10 cellular contexts compared by ENCODE assay signal in genomic region chr10:125707852-125708468, GRCh38. TPM values are rescaled to one million over a fixed set of nuclear protein-coding genes. Genes with fewer than 3 reads are reported as not detected.
DNase-seq lines count a peak whose midpoint lies in the region; ATAC-seq and TF ChIP-seq lines count a peak whose summit lies in the region.
"Had no signal": no experiment of that assay in that cellular context is flagged by ENCODE, and none has a peak within 500 bp of the region (broad histone marks: within the 10 kb centered on the region; RNA-seq: fewer than 3 reads in every experiment).

No MANE protein-coding gene starts in this region.

- WGBS in neuronal stem cell (ENCODE audit: extremely low coverage in 2 of 2, insufficient read length in 2 of 2, insufficient replicate concordance in 1 of 2), 2 donors: no CpG with 5 or more reads among the region's 2 CpGs
- WGBS in suprapubic skin: 72% methylated on average over 2 of the region's 2 CpGs

- H3K4me3 ChIP-seq in neuronal stem cell (ENCODE audit: low read length in 2 of 2) (no peak overlapping the region), suprapubic skin (no peak overlapping the region)

- no peak overlapping the region for H4K91ac ChIP-seq in neuronal stem cell (ENCODE audit: low read depth, low read length, poor library complexity)

- H3K4me1 ChIP-seq in neuronal stem cell (ENCODE audit: control insufficient read depth in 2 of 2, insufficient read depth in 1 of 2, low read depth in 1 of 2, low read length in 2 of 2): peaks cover 10 to 30% of the 10 kb centered on the region in 2 donors
- no peaks in the 10 kb centered on the region for H3K4me1 ChIP-seq in suprapubic skin

- no peak overlapping the region for H2BK5ac ChIP-seq in neuronal stem cell (ENCODE audit: low read length)

- H3K27me3 ChIP-seq in neuronal stem cell (ENCODE audit: control insufficient read depth in 3 of 3, insufficient read depth in 3 of 3, low read depth in 1 of 3, low read length in 3 of 3): no peaks in the 10 kb centered on the region
- no peaks in the 10 kb centered on the region for H3K27me3 ChIP-seq in suprapubic skin

- no peaks in the 10 kb centered on the region for H3K36me3 Mint-ChIP-seq in brain

- no peak overlapping the region for H3K9ac ChIP-seq in neuronal stem cell (ENCODE audit: low read depth, low read length, poor library complexity)

- no peak overlapping the region for H3K27ac ChIP-seq in neuronal stem cell (replicated peaks; ENCODE audit: low read length)
- no peak overlapping the region for H3K27ac ChIP-seq in suprapubic skin

- no peak overlapping the region for H3K18ac ChIP-seq in neuronal stem cell (ENCODE audit: low read length)

- no peak overlapping the region for H2BK15ac ChIP-seq in neuronal stem cell (ENCODE audit: low read length)

- H3K9me3 ChIP-seq in neuronal stem cell (replicated peaks in 1 of 2; ENCODE audit: control insufficient read depth in 2 of 2, insufficient read depth in 1 of 2, low read depth in 1 of 2, low read length in 2 of 2) (peaks cover 0 to 3% of the 10 kb centered on the region in 2 donors), suprapubic skin (no peaks in the 10 kb centered on the region)

- H2AFZ ChIP-seq in neuronal stem cell (ENCODE audit: low read length): peak overlapping the region; percentile 33

- TF ChIP-seq POLR2A in suprapubic skin (IDR thresholded peaks at IDR 0.05): no peak

- no peak overlapping the region for H2BK120ac ChIP-seq in neuronal stem cell (ENCODE audit: low read depth, low read length)

- H3K27ac Mint-ChIP-seq in brain: peak overlapping the region in 3 of 5 experiments; percentile 32 to 52 (median 45)
- H3K27ac Mint-ChIP-seq: activated CD4-positive, alpha-beta memory T cell treated with anti-CD3 and anti-CD28 coated beads, Interleukin-2, amount 10 ng/mL, durations not matched to agents 7 days and 5 days had no signal

- H3K14ac ChIP-seq in neuronal stem cell (ENCODE audit: low read length): no peak overlapping the region

- ATAC-seq in GM19025 (IDR thresholded peaks at IDR 0.05; ENCODE audit: low read depth, unreplicated experiment) (peak; percentile 62), HG02943 (IDR thresholded peaks at IDR 0.05; ENCODE audit: low read depth, unreplicated experiment) (peak; percentile 64)

- peaks cover 3% of the 10 kb centered on the region for H3K27me3 Mint-ChIP-seq in brain

- no peak overlapping the region for H4K8ac ChIP-seq in neuronal stem cell (ENCODE audit: low read depth, low read length)

- no peaks in the 10 kb centered on the region for H3K79me1 ChIP-seq in neuronal stem cell (ENCODE audit: low read depth, low read length)

- H3K36me3 ChIP-seq in neuronal stem cell (replicated peaks in 1 of 2; ENCODE audit: control insufficient read depth in 2 of 2, insufficient read depth in 2 of 2, low read length in 2 of 2) (no peaks in the 10 kb centered on the region), suprapubic skin (peaks cover 5% of the 10 kb centered on the region)

- H3K4me1 Mint-ChIP-seq in brain: peaks cover 20% of the 10 kb centered on the region
- H3K4me1 Mint-ChIP-seq: activated CD4-positive, alpha-beta memory T cell treated with anti-CD3 and anti-CD28 coated beads, Interleukin-2, amount 10 ng/mL, durations not matched to agents 7 days and 5 days had no signal

- peak overlapping the region in 1 of 5 experiments; percentile 25 for H3K4me3 Mint-ChIP-seq in brain
- H3K4me3 Mint-ChIP-seq: activated CD4-positive, alpha-beta memory T cell treated with anti-CD3 and anti-CD28 coated beads, Interleukin-2, amount 10 ng/mL, durations not matched to agents 7 days and 5 days had no signal

- DNase-seq in neuronal stem cell (ENCODE audit: low spot score) (no peak), GM19238 (ENCODE audit: insufficient read length, low spot score) (no peak), suprapubic skin (ENCODE audit: low spot score in 2 of 2) (no peak), NCI-H1048 (lab: John Stamatoyannopoulos, UW) (no peak)
- DNase-seq: activated CD4-positive, alpha-beta memory T cell treated with anti-CD3 and anti-CD28 coated beads, Interleukin-2, amount 10 ng/mL, durations not matched to agents 7 days and 5 days; cortex of kidney had no signal

- H3K4me2 ChIP-seq in neuronal stem cell (ENCODE audit: insufficient read depth, low read length, poor library complexity, severe bottlenecking): no peak overlapping the region

- no peak overlapping the region for H2AK5ac ChIP-seq in neuronal stem cell (ENCODE audit: low read depth, low read length)

- TF ChIP-seq EP300 in suprapubic skin (IDR thresholded peaks at IDR 0.05): no peak

- no peak overlapping the region for H3K23ac ChIP-seq in neuronal stem cell (ENCODE audit: low read depth, low read length, poor library complexity)

- H2BK12ac ChIP-seq in neuronal stem cell (ENCODE audit: low read length): no peak overlapping the region

- TF ChIP-seq CTCF in brain (conservative IDR thresholded peaks at IDR 0.05) (no peak), suprapubic skin (IDR thresholded peaks at IDR 0.05) (no peak)

- peaks cover 0 to 5% (median 0%) of the 10 kb centered on the region in 5 experiments for H3K9me3 Mint-ChIP-seq in brain
- H3K9me3 Mint-ChIP-seq: activated CD4-positive, alpha-beta memory T cell treated with anti-CD3 and anti-CD28 coated beads, Interleukin-2, amount 10 ng/mL, durations not matched to agents 7 days and 5 days had no signal

- no peak overlapping the region for H3K4ac ChIP-seq in neuronal stem cell (ENCODE audit: low read length)

RNA-seq across cellular contexts. Expression of gene EDRF1, which starts 11.5 kb away (rescaled TPM):
- 8.7 TPM for polyA plus RNA-seq in brain (ENCODE audit: insufficient read depth, low read depth, low replicate concordance)
- polyA plus RNA-seq in neuronal stem cell (2013, experiment 1 of 2): 21.4 TPM
- 22.1 TPM for polyA plus RNA-seq in neuronal stem cell (2013, experiment 2 of 2)
- 10 to 100 TPM; 10.9 to 56.4 (median 18.6) TPM for total RNA-seq in suprapubic skin

RNA-seq across cellular contexts. Expression of gene TEX36, which starts 25.0 kb away (rescaled TPM):
- not detected for polyA plus RNA-seq in brain (ENCODE audit: insufficient read depth, low read depth, low replicate concordance)
- polyA plus RNA-seq in neuronal stem cell (2013, experiment 1 of 2): not detected
- not detected for polyA plus RNA-seq in neuronal stem cell (2013, experiment 2 of 2)
- total RNA-seq in suprapubic skin: not detected
- total RNA-seq: activated CD4-positive, alpha-beta memory T cell treated with anti-CD3 and anti-CD28 coated beads, Interleukin-2, amount 10 ng/mL, durations not matched to agents 7 days and 5 days; mesenteric fat pad had no signal
